Comparison of ENCODE assay signal across 8 cellular contexts in genomic region chr6:169751242-169752073, GRCh38. TPM values are rescaled to one million over a fixed set of nuclear protein-coding genes. Genes with fewer than 3 reads are reported as not detected.
DNase-seq lines count a peak whose midpoint lies in the region; ATAC-seq and TF ChIP-seq lines count a peak whose summit lies in the region.

Gene DYNLT2 (minus strand): TSS chr6:169751572. CDS start chr6:169751458, 114 bp downstream.
Gene ERMARD (plus strand): TSS chr6:169751622. CDS start chr6:169751658, 36 bp downstream.

- dilution Hi-C loops in mammary epithelial cell (cut with HindIII; ENCODE audit: low sequenced_read_pairs), result no loop called here

- peak; percentile 97 for DNase-seq in AG08395 (ENCODE audit: low spot score)
- DNase-seq in NCI-H2196 (lab: John Stamatoyannopoulos, UW; ENCODE audit: unreplicated experiment), result peak; percentile 85
- DNase-seq in WERI-Rb-1, result peak; percentile 96
- DNase-seq in mammary epithelial cell, result peak; percentile 95
- peak; percentile 96 for DNase-seq in iPS-NIHi7 (ENCODE audit: extremely low spot score)
- DNase-seq in smooth muscle cell (lab: John Stamatoyannopoulos, UW; ENCODE audit: unreplicated experiment), result peak; percentile 74

- H3K9me3 ChIP-seq in WERI-Rb-1 (ENCODE audit: severe bottlenecking) (no peaks in the 10 kb centered on the region), mammary epithelial cell (replicated peaks; ENCODE audit: insufficient read depth, low read length) (no peaks in the 10 kb centered on the region), smooth muscle cell (replicated peaks; ENCODE audit: low read depth) (no peaks in the 10 kb centered on the region)

- H3K27me3 ChIP-seq in WERI-Rb-1 (ENCODE audit: insufficient read depth, low read depth, severe bottlenecking) (no peaks in the 10 kb centered on the region), mammary epithelial cell (ENCODE audit: insufficient read depth, low read length) (no peaks in the 10 kb centered on the region), smooth muscle cell (ENCODE audit: low read depth) (no peaks in the 10 kb centered on the region)

- H3K79me2 ChIP-seq in mammary epithelial cell (ENCODE audit: insufficient read depth, low read length) (peaks cover 42% of the 10 kb centered on the region), smooth muscle cell (ENCODE audit: low read depth) (peaks cover 17% of the 10 kb centered on the region)

- H3K4me2 ChIP-seq in mammary epithelial cell (ENCODE audit: insufficient read depth, low read depth, low read length) (peak within 1 kb of the TSS; percentile 90), smooth muscle cell (peak within 1 kb of the TSS; percentile 98)

- H4K20me1 ChIP-seq in mammary epithelial cell (ENCODE audit: insufficient read depth, low read length), result no peaks in the 10 kb centered on the region
- H4K20me1 ChIP-seq in smooth muscle cell (ENCODE audit: low read depth), result no peaks in the 10 kb centered on the region

- peaks cover 16% of the 10 kb centered on the region for H3K4me1 ChIP-seq in mammary epithelial cell (ENCODE audit: insufficient read depth, low read length)
- peaks cover 19% of the 10 kb centered on the region for H3K4me1 ChIP-seq in smooth muscle cell (ENCODE audit: low read depth)

- in situ Hi-C loops in mammary epithelial cell (cut with MboI; ENCODE audit: low sequenced_read_pairs in 2 of 2), result no loop called here

- H3K27ac ChIP-seq in WERI-Rb-1 (peak within 1 kb of the TSS; percentile 98), mammary epithelial cell (ENCODE audit: insufficient read depth, low read depth, low read length) (peak within 1 kb of the TSS; percentile 84), smooth muscle cell (ENCODE audit: low read depth) (peak within 1 kb of the TSS; percentile 87)

- CTCF ChIA-PET in mammary epithelial cell (lab: Charles Lee; ENCODE audit: low non-redundant PET), result interaction anchor here (0.6 kb wide), 1 partner anchor 587 kb away, joined by 3 read pairs; no protein-coding TSS in a partner anchor

- H3K36me3 ChIP-seq in WERI-Rb-1 (no peaks in the 10 kb centered on the region), mammary epithelial cell (ENCODE audit: insufficient read depth, low read length) (peaks cover under 1% of the 10 kb centered on the region), smooth muscle cell (ENCODE audit: low read depth) (no peaks in the 10 kb centered on the region)

- intact Hi-C loops in mammary epithelial cell (cut with micrococcal nuclease), result loop anchor here (2.0 kb wide), 2 partner anchors 29 to 49 kb away; partner anchors contain the start of genes C6orf120 and WDR27

- H3K9ac ChIP-seq in mammary epithelial cell (ENCODE audit: insufficient read depth, low read length) (peak within 1 kb of the TSS; percentile 97), smooth muscle cell (ENCODE audit: low read depth) (peak within 1 kb of the TSS; percentile 98)

- under 1% methylated on average over 22 of the region's 90 CpGs for WGBS in mammary epithelial cell (ENCODE audit: low coverage, missing lambda C conversion rate)
- under 1% methylated on average over 75 of the region's 90 CpGs for WGBS in smooth muscle cell (ENCODE audit: low lambda C conversion rate)

- ATAC-seq in GM18907 (IDR thresholded peaks at IDR 0.05; ENCODE audit: unreplicated experiment) (peak; percentile 96), HG03139 (IDR thresholded peaks at IDR 0.05; ENCODE audit: unreplicated experiment) (peak; percentile 95)

- H2AFZ ChIP-seq in mammary epithelial cell (ENCODE audit: low read depth, low read length), result peak within 1 kb of the TSS; percentile 94
- H2AFZ ChIP-seq in smooth muscle cell (ENCODE audit: low read depth), result peak within 1 kb of the TSS; percentile 81

- H3K4me3 ChIP-seq in WERI-Rb-1 (ENCODE audit: low read depth, low read length) (peak within 1 kb of the TSS; percentile 76), mammary epithelial cell (replicated peaks in 1 of 3; ENCODE audit: insufficient read depth in 1 of 3, low read depth in 2 of 3, low read length in 3 of 3) (peak within 1 kb of the TSS; percentile 90 to 100 (median 96)), smooth muscle cell (peak within 1 kb of the TSS; percentile 93)

- no peaks in the 10 kb centered on the region for H3F3A ChIP-seq in smooth muscle cell (ENCODE audit: low read depth)

- no TSS peak for BruUV-seq in mammary epithelial cell (replicated peaks; lab: Mats Ljungman, UMichigan)

- no peak for TF ChIP-seq CTCF in WERI-Rb-1 (IDR thresholded peaks at IDR 0.05; ENCODE audit: low read depth, low read length)
- peak in 1 of 2 donors; percentile 32 for TF ChIP-seq CTCF in mammary epithelial cell (conservative IDR thresholded peaks at IDR 0.05 in 1 of 2, IDR thresholded peaks at IDR 0.05 in 1 of 2; ENCODE audit: extremely low read depth in 1 of 2, insufficient read depth in 1 of 2, low read depth in 1 of 2, low read length in 2 of 2)
- peak; percentile 5 for TF ChIP-seq CTCF in smooth muscle cell (IDR thresholded peaks at IDR 0.05; ENCODE audit: borderline replicate concordance, insufficient read depth, poor library complexity, severe bottlenecking)

RNA-seq across cellular contexts. Expression of gene DYNLT2, which starts in this region (rescaled TPM):
- total RNA-seq in mammary epithelial cell (under 1 TPM; 0.67 to 0.80 TPM), smooth muscle cell (1.2 and 2.1 TPM in 2 replicates)
- polyA plus RNA-seq in mammary epithelial cell (0.17 TPM), smooth muscle cell (0.89 and 1.1 TPM in 2 replicates)
- polyA minus RNA-seq in mammary epithelial cell, result not detected

RNA-seq across cellular contexts. Expression of gene ERMARD, which starts in this region (rescaled TPM):
- total RNA-seq in mammary epithelial cell, result 10 to 100 TPM; 19.2 to 32.4 TPM
- 22.4 TPM for polyA plus RNA-seq in mammary epithelial cell
- 1.7 TPM for polyA minus RNA-seq in mammary epithelial cell
- 33.9 and 55.9 TPM in 2 replicates for total RNA-seq in smooth muscle cell
- polyA plus RNA-seq in smooth muscle cell, result 21.3 and 23.2 TPM in 2 replicates

Comparison
In these comparisons a context has a peak if more than half of its experiments do, and no peak if none do; other contexts are left out.
1. Peak in every context shown above with its lines: DNase-seq, ATAC-seq, H3K4me3 ChIP-seq and H3K27ac ChIP-seq.